ENCODE assay signal across 8 cellular contexts in the genomic region with DNA sequence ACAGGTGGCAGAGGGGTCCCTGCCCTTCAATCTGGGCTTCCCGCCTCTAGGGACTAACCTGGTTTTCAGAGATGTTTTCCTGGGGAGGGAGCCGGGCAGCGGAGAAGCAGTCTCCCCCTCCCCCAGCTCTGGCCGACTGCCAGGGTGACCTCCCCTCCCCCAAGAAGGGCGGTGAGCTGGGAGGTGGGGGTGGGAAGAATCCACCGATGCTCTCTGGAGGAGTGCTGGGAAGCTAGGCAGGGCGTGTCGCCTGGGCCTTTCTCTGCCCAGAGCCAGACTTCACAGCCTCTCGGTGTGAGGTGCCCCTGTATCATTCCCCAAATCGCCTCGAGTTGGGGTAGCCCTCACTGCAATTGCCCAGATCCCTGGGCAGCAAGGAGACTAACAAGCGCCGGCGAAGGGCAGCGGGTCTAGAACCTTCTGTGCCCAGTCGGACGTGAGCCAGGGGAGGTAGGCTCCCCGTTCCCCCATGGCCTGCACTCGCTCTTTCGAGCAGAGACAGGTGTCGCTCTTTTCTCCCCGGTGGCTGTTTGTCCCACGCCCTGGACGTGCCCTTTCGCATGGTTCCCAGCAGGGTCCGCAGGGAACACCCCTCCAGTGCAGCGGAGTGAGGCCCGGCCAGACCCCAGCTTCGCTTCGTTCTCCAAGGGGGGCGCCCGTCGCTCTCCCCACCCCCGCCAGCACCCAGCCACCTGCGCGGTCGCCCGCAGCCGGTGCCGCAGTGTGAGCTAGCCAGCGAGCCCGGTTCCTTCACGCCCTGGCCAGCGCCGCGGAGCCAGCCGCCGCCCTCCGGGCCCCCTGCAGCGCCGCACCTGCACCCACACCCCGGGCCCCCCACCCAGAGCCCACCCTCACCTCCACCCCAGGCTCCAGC. TPM values are rescaled to one million over a fixed set of nuclear protein-coding genes. Genes with fewer than 3 reads are reported as not detected.
DNase-seq lines count a peak whose midpoint lies in the region; ATAC-seq and TF ChIP-seq lines count a peak whose summit lies in the region.

No MANE protein-coding gene starts in this region.

- no peaks in the 10 kb centered on the region for H3K36me3 ChIP-seq in HAP-1 (replicated peaks)
- H3K36me3 ChIP-seq in gastrocnemius medialis: no peaks in the 10 kb centered on the region

- WGBS in right cardiac atrium: 15% methylated on average over 52 of the region's 52 CpGs

- peak overlapping the region; percentile 56 for H3K4me3 Mint-ChIP-seq in activated T-helper 2 cell treated with anti-CD3 and anti-CD28 coated beads, Interferon-gamma antibody, Interleukin-2, Interleukin-4, amounts not matched to agents 10 μg/mL and 5 μg/mL and 100 μg/mL, durations not matched to agents 14 hours and 24 hours and 36 hours (ENCODE audit: low read depth)

- H3K27me3 ChIP-seq in HAP-1 (ENCODE audit: low read depth): no peaks in the 10 kb centered on the region
- no peaks in the 10 kb centered on the region for H3K27me3 ChIP-seq in right cardiac atrium (ENCODE audit: control insufficient read depth, insufficient read depth)
- H3K27me3 ChIP-seq in gastrocnemius medialis: peaks cover 0 to 4% (median 0%) of the 10 kb centered on the region in 3 donors

- in situ Hi-C loops in HAP-1 (cut with MboI; ENCODE audit: low sequenced_read_pairs): no loop called here
- in situ Hi-C loops in gastrocnemius medialis (cut with MboI; ENCODE audit: low sequenced_read_pairs in 4 of 4): no loop called here

- H3K27ac ChIP-seq in right cardiac atrium (ENCODE audit: low read length): no peak overlapping the region
- H3K27ac ChIP-seq in gastrocnemius medialis: peak overlapping the region in 1 of 4 donors; percentile 23

- DNase-seq in HAP-1 (ENCODE audit: low spot score in 2 of 2): peak in 1 of 2 experiments; percentile 20
- DNase-seq in activated T-helper 2 cell treated with anti-CD3 and anti-CD28 coated beads, Interferon-gamma antibody, Interleukin-2, Interleukin-4, amounts not matched to agents 10 μg/mL and 5 μg/mL and 100 μg/mL, durations not matched to agents 14 hours and 24 hours and 36 hours (ENCODE audit: low spot score): no peak
- DNase-seq in right cardiac atrium: peak in 1 of 3 donors; percentile 69
- DNase-seq in gastrocnemius medialis: no peak
- DNase-seq in EL: no peak
- DNase-seq in Kasumi-1 (lab: John Stamatoyannopoulos, UW): no peak
- DNase-seq in OCI-M1 (lab: John Stamatoyannopoulos, UW): no peak

- TF ChIP-seq CTCF in gastrocnemius medialis (IDR thresholded peaks at IDR 0.05 in 4 of 5, conservative IDR thresholded peaks at IDR 0.05 in 1 of 5): no peak

- ATAC-seq in right cardiac atrium (peak; percentile 28 to 41), gastrocnemius medialis (no peak), GM18861 (IDR thresholded peaks at IDR 0.05; ENCODE audit: unreplicated experiment) (no peak)

- H3K27me3 Mint-ChIP-seq in activated T-helper 2 cell treated with anti-CD3 and anti-CD28 coated beads, Interferon-gamma antibody, Interleukin-2, Interleukin-4, amounts not matched to agents 10 μg/mL and 5 μg/mL and 100 μg/mL, durations not matched to agents 14 hours and 24 hours and 36 hours (ENCODE audit: low read depth): peaks cover 36% of the 10 kb centered on the region

- no peaks in the 10 kb centered on the region for H3K9me3 Mint-ChIP-seq in activated T-helper 2 cell treated with anti-CD3 and anti-CD28 coated beads, Interferon-gamma antibody, Interleukin-2, Interleukin-4, amounts not matched to agents 10 μg/mL and 5 μg/mL and 100 μg/mL, durations not matched to agents 14 hours and 24 hours and 36 hours

- H3K36me3 Mint-ChIP-seq in activated T-helper 2 cell treated with anti-CD3 and anti-CD28 coated beads, Interferon-gamma antibody, Interleukin-2, Interleukin-4, amounts not matched to agents 10 μg/mL and 5 μg/mL and 100 μg/mL, durations not matched to agents 14 hours and 24 hours and 36 hours (ENCODE audit: low read depth): no peaks in the 10 kb centered on the region

- intact Hi-C loops in activated T-helper 2 cell treated with anti-CD3 and anti-CD28 coated beads, Interferon-gamma antibody, Interleukin-2, Interleukin-4, amounts not matched to agents 10 μg/mL and 5 μg/mL and 100 μg/mL, durations not matched to agents 14 hours and 24 hours and 36 hours (cut with micrococcal nuclease): loop anchor here (2.0 kb wide), 1 partner anchor 44 kb away; no protein-coding TSS in a partner anchor
- intact Hi-C loops in right cardiac atrium (cut with DNase I) (loop anchor here in 1 of 4 donors (5.0 kb wide), 1 partner anchor 72 kb away; no protein-coding TSS in a partner anchor), gastrocnemius medialis (cut with DNase I; ENCODE audit: low total_unique reads) (no loop called here)

- no peak overlapping the region for H3K27ac Mint-ChIP-seq in activated T-helper 2 cell treated with anti-CD3 and anti-CD28 coated beads, Interferon-gamma antibody, Interleukin-2, Interleukin-4, amounts not matched to agents 10 μg/mL and 5 μg/mL and 100 μg/mL, durations not matched to agents 14 hours and 24 hours and 36 hours

- no peaks in the 10 kb centered on the region for H3K4me1 ChIP-seq in HAP-1
- peaks cover 9% of the 10 kb centered on the region for H3K4me1 ChIP-seq in right cardiac atrium (ENCODE audit: control insufficient read depth, insufficient read depth, low read length)
- no peaks in the 10 kb centered on the region for H3K4me1 ChIP-seq in gastrocnemius medialis

- H3K9me3 ChIP-seq in HAP-1 (no peaks in the 10 kb centered on the region), right cardiac atrium (ENCODE audit: control insufficient read depth, low read length) (no peaks in the 10 kb centered on the region), gastrocnemius medialis (no peaks in the 10 kb centered on the region)

- H3K4me1 Mint-ChIP-seq in activated T-helper 2 cell treated with anti-CD3 and anti-CD28 coated beads, Interferon-gamma antibody, Interleukin-2, Interleukin-4, amounts not matched to agents 10 μg/mL and 5 μg/mL and 100 μg/mL, durations not matched to agents 14 hours and 24 hours and 36 hours (ENCODE audit: low read depth): peaks cover 2% of the 10 kb centered on the region

- peak overlapping the region; percentile 52 for H3K4me3 ChIP-seq in HAP-1
- peak overlapping the region; percentile 62 for H3K4me3 ChIP-seq in right cardiac atrium (ENCODE audit: low read length)
- H3K4me3 ChIP-seq in gastrocnemius medialis: peak overlapping the region; percentile 60 to 78 (median 68)

- no peak for TF ChIP-seq POLR2A in gastrocnemius medialis (IDR thresholded peaks at IDR 0.05)

RNA-seq across cellular contexts. Expression of gene RAB6B, which starts 1.1 kb away (rescaled TPM):
- 4.6 and 7.6 TPM in 2 replicates for total RNA-seq in activated T-helper 2 cell treated with anti-CD3 and anti-CD28 coated beads, Interferon-gamma antibody, Interleukin-2, Interleukin-4, amounts not matched to agents 10 μg/mL and 5 μg/mL and 100 μg/mL, durations not matched to agents 14 hours and 24 hours and 36 hours
- total RNA-seq in right cardiac atrium (10 to 100 TPM; 27.2 to 48.1 (median 36.1) TPM), gastrocnemius medialis (1 to 10 TPM in 1 of 4 donors, under 1 TPM in 3; 0.31 to 1.1 (median 0.72) TPM)
- 23.6 TPM for polyA plus RNA-seq in right cardiac atrium

Comparison
In these comparisons a context has a peak if more than half of its experiments do, and no peak if none do; other contexts are left out.
1. ATAC-seq: peak in right cardiac atrium (2 of 2); none in gastrocnemius medialis (0 of 2) and GM18861 (single experiment).
2. Peak in every context shown above with its lines, with median percentiles within 50 percentile points of each other: H3K4me3 ChIP-seq.